ENCODE assay signal across 3 cellular contexts in the genomic region with DNA sequence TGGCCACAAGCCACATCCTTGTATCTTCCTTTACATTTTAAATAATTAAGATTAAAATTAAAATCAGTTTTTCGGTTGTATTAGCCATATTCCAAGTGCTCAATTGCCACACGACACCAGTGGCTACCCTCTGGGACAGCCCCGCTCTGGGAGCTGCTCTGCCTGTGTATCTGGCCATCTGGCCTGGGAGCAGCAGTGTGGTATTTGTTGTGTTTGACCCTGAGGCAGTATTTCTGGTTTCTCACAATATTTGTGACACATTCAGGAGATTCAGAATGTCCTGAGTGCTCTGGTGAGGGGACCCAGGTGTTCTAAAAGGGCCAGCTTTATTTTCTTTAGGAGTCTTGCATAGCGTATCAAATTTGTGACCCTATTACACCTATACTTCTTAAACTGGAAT.
"Had no signal": no experiment of that assay in that cellular context is flagged by ENCODE, and none has a peak within 500 bp of the region (broad histone marks: within the 10 kb centered on the region; RNA-seq: fewer than 3 reads in every experiment).

No MANE protein-coding gene starts in this region.

- H3K4me3 ChIP-seq: GM12878 had no signal

- DNase-seq: GDM1, GF-D8 had no signal

- ATAC-seq: GM12878 had no signal
